19 cellular contexts compared by ENCODE assay signal in genomic region chr2:24857741-24858140, GRCh38.
"Had no signal": no experiment of that assay in that cellular context is flagged by ENCODE, and none has a peak within 500 bp of the region (broad histone marks: within the 10 kb centered on the region; RNA-seq: fewer than 3 reads in every experiment).

No MANE protein-coding gene starts in this region.

- H3K27me3 Mint-ChIP-seq: naive B cell had no signal

- H3K27ac ChIP-seq: lower lobe of right lung, SJSA1, WERI-Rb-1 had no signal

- H3K27ac Mint-ChIP-seq: activated CD8-positive, alpha-beta T cell treated with anti-CD3 and anti-CD28 coated beads, Interleukin-2, amount 10 ng/mL, durations not matched to agents 7 days and 5 days; activated naive CD4-positive, alpha-beta T cell treated with anti-CD3 and anti-CD28 coated beads, Interleukin-2, amount 50 U/mL, for 72 hours; stimulated activated effector memory CD8-positive, alpha-beta T cell treated with anti-CD3 and anti-CD28 coated beads, Interleukin-12 subunit alpha, Interleukin-12 subunit beta, amount 100 ng/mL, for 72 hours had no signal

- H3K36me3 ChIP-seq: lower lobe of right lung, SJSA1 had no signal

- H3K4me1 ChIP-seq: lower lobe of right lung, SJSA1 had no signal

- DNase-seq: activated CD4-positive, alpha-beta T cell treated with anti-CD3 and anti-CD28 coated beads, Interleukin-2, amount 50 U/mL, for 1 hour; activated CD4-positive, CD25-positive, alpha-beta regulatory T cell treated with anti-CD3 and anti-CD28 coated beads, Interleukin-2, amount 50 U/mL, for 72 hours; activated CD8-positive, alpha-beta T cell treated with anti-CD3 and anti-CD28 coated beads, Interleukin-2, amount 10 ng/mL, durations not matched to agents 7 days and 5 days; activated gamma-delta T cell treated with Interleukin-2 at 50 U/mL for 16 hours; activated T-cell treated with anti-CD3 and anti-CD28 coated beads, Interleukin-2, amount 50 U/mL, for 1 hour; cerebellar nuclear complex; islet precursor cell; left colon; lower lobe of right lung; mesendoderm; naive B cell; nucleus accumbens; retina; T-helper 1 cell; trophoblast cell; WERI-Rb-1 had no signal

- H3K27me3 ChIP-seq: SJSA1 had no signal

- ATAC-seq: activated CD8-positive, alpha-beta T cell treated with anti-CD3 and anti-CD28 coated beads, Interleukin-2, amount 10 ng/mL, durations not matched to agents 7 days and 5 days; activated naive CD4-positive, alpha-beta T cell treated with anti-CD3 and anti-CD28 coated beads, Interleukin-2, amount 50 U/mL, for 72 hours; left colon; lower lobe of right lung; stimulated activated effector memory CD8-positive, alpha-beta T cell treated with anti-CD3 and anti-CD28 coated beads, Interleukin-12 subunit alpha, Interleukin-12 subunit beta, amount 100 ng/mL, for 72 hours had no signal

- H3K9me3 Mint-ChIP-seq: activated naive CD4-positive, alpha-beta T cell treated with anti-CD3 and anti-CD28 coated beads, Interleukin-2, amount 50 U/mL, for 72 hours; naive B cell; stimulated activated effector memory CD8-positive, alpha-beta T cell treated with anti-CD3 and anti-CD28 coated beads, Interleukin-12 subunit alpha, Interleukin-12 subunit beta, amount 100 ng/mL, for 72 hours had no signal

- H3K4me3 Mint-ChIP-seq: activated CD8-positive, alpha-beta T cell treated with anti-CD3 and anti-CD28 coated beads, Interleukin-2, amount 10 ng/mL, durations not matched to agents 7 days and 5 days; naive B cell; stimulated activated effector memory CD8-positive, alpha-beta T cell treated with anti-CD3 and anti-CD28 coated beads, Interleukin-12 subunit alpha, Interleukin-12 subunit beta, amount 100 ng/mL, for 72 hours had no signal

- H3K4me3 ChIP-seq: lower lobe of right lung, SJSA1 had no signal

- H3K9me3 ChIP-seq: lower lobe of right lung, SJSA1 had no signal
